14 cellular contexts compared by ENCODE assay signal in genomic region chr17:81064746-81065475, GRCh38. TPM values are rescaled to one million over a fixed set of nuclear protein-coding genes. Genes with fewer than 3 reads are reported as not detected.
DNase-seq lines count a peak whose midpoint lies in the region; ATAC-seq and TF ChIP-seq lines count a peak whose summit lies in the region.
"Had no signal": no experiment of that assay in that cellular context is flagged by ENCODE, and none has a peak within 500 bp of the region (broad histone marks: within the 10 kb centered on the region; RNA-seq: fewer than 3 reads in every experiment).

No MANE protein-coding gene starts in this region.

- intact Hi-C loops in breast epithelium (cut with DNase I; ENCODE audit: low total_unique reads): no loop called here
- intact Hi-C loops in right cardiac atrium (cut with DNase I): no loop called here
- intact Hi-C loops in sigmoid colon (cut with DNase I): no loop called here
- intact Hi-C loops in activated T-helper 2 cell treated with anti-CD3 and anti-CD28 coated beads, Interferon-gamma antibody, Interleukin-2, Interleukin-4, amounts not matched to agents 10 μg/mL and 5 μg/mL and 100 μg/mL, durations not matched to agents 14 hours and 24 hours and 36 hours (cut with micrococcal nuclease): no loop called here

- no peaks in the 10 kb centered on the region for H3K9me3 ChIP-seq in breast epithelium
- no peaks in the 10 kb centered on the region for H3K9me3 ChIP-seq in right cardiac atrium (ENCODE audit: control insufficient read depth, low read length)
- no peaks in the 10 kb centered on the region for H3K9me3 ChIP-seq in sigmoid colon
- H3K9me3 ChIP-seq: neutrophil had no signal

- no peaks in the 10 kb centered on the region for H3K4me1 Mint-ChIP-seq in activated naive CD8-positive, alpha-beta T cell treated with anti-CD3 and anti-CD28 coated beads, Interleukin-2, amount 50 U/mL, for 24 hours
- H3K4me1 Mint-ChIP-seq in activated T-helper 2 cell treated with anti-CD3 and anti-CD28 coated beads, Interferon-gamma antibody, Interleukin-2, Interleukin-4, amounts not matched to agents 10 μg/mL and 5 μg/mL and 100 μg/mL, durations not matched to agents 14 hours and 24 hours and 36 hours (ENCODE audit: low read depth): no peaks in the 10 kb centered on the region

- WGBS in right cardiac atrium: 66% methylated on average over 17 of the region's 17 CpGs
- 80 to 84% methylated on average over 17 of the region's 17 CpGs for WGBS in sigmoid colon, 2 donors

- TF ChIP-seq EP300 in sigmoid colon (IDR thresholded peaks at IDR 0.05): no peak

- ATAC-seq in right cardiac atrium (peak; percentile 5 to 75), HG03378 (IDR thresholded peaks at IDR 0.05; ENCODE audit: unreplicated experiment) (no peak)
- ATAC-seq in activated naive CD8-positive, alpha-beta T cell treated with anti-CD3 and anti-CD28 coated beads, Interleukin-2, amount 50 U/mL, for 24 hours: no peak

- H3K36me3 ChIP-seq in breast epithelium: no peaks in the 10 kb centered on the region
- peaks cover 0 to 51% (median 3%) of the 10 kb centered on the region in 4 donors for H3K36me3 ChIP-seq in sigmoid colon
- H3K36me3 ChIP-seq: neutrophil had no signal

- H3K36me3 Mint-ChIP-seq in activated naive CD8-positive, alpha-beta T cell treated with anti-CD3 and anti-CD28 coated beads, Interleukin-2, amount 50 U/mL, for 24 hours (ENCODE audit: low read depth): no peaks in the 10 kb centered on the region
- no peaks in the 10 kb centered on the region for H3K36me3 Mint-ChIP-seq in activated T-helper 2 cell treated with anti-CD3 and anti-CD28 coated beads, Interferon-gamma antibody, Interleukin-2, Interleukin-4, amounts not matched to agents 10 μg/mL and 5 μg/mL and 100 μg/mL, durations not matched to agents 14 hours and 24 hours and 36 hours (ENCODE audit: low read depth)

- DNase-seq in GM03348 (ENCODE audit: low spot score) (peak; percentile 88), breast epithelium (ENCODE audit: low spot score in 2 of 2) (no peak), right cardiac atrium (peak; percentile 70 to 82 (median 77)), sigmoid colon (no peak), COR-L47 (lab: John Stamatoyannopoulos, UW) (no peak)
- no peak for DNase-seq in activated naive CD8-positive, alpha-beta T cell treated with anti-CD3 and anti-CD28 coated beads, Interleukin-2, amount 50 U/mL, for 24 hours
- no peak for DNase-seq in activated T-helper 2 cell treated with anti-CD3 and anti-CD28 coated beads, Interferon-gamma antibody, Interleukin-2, Interleukin-4, amounts not matched to agents 10 μg/mL and 5 μg/mL and 100 μg/mL, durations not matched to agents 14 hours and 24 hours and 36 hours (ENCODE audit: low spot score)
- DNase-seq: activated T-cell treated with anti-CD3 and anti-CD28 coated beads, Interleukin-2, amount 50 U/mL, for 24 hours; DND-41; NCI-H446 treated with DMSO at 0.1 percent for 48 hours; SW 1271 had no signal

- TF ChIP-seq POLR2A in breast epithelium (IDR thresholded peaks at IDR 0.05) (no peak), sigmoid colon (IDR thresholded peaks at IDR 0.05) (no peak)

- no peak for TF ChIP-seq CTCF in breast epithelium (IDR thresholded peaks at IDR 0.05)
- TF ChIP-seq CTCF in sigmoid colon (IDR thresholded peaks at IDR 0.05): no peak

- H3K27ac ChIP-seq in breast epithelium: peak overlapping the region; percentile 64 to 71
- H3K27ac ChIP-seq in right cardiac atrium (ENCODE audit: low read length): no peak overlapping the region
- H3K27ac ChIP-seq in sigmoid colon: peak overlapping the region; percentile 1 to 56 (median 28)
- H3K27ac ChIP-seq: neutrophil had no signal

- H3K9me3 Mint-ChIP-seq in activated naive CD8-positive, alpha-beta T cell treated with anti-CD3 and anti-CD28 coated beads, Interleukin-2, amount 50 U/mL, for 24 hours: no peaks in the 10 kb centered on the region
- H3K9me3 Mint-ChIP-seq in activated T-helper 2 cell treated with anti-CD3 and anti-CD28 coated beads, Interferon-gamma antibody, Interleukin-2, Interleukin-4, amounts not matched to agents 10 μg/mL and 5 μg/mL and 100 μg/mL, durations not matched to agents 14 hours and 24 hours and 36 hours: no peaks in the 10 kb centered on the region
- H3K9me3 Mint-ChIP-seq: activated T-cell treated with anti-CD3 and anti-CD28 coated beads, Interleukin-2, amount 50 U/mL, for 24 hours; IgD-negative memory B cell had no signal

- H3K27me3 ChIP-seq in breast epithelium: no peaks in the 10 kb centered on the region
- H3K27me3 ChIP-seq in right cardiac atrium (ENCODE audit: control insufficient read depth, insufficient read depth): no peaks in the 10 kb centered on the region
- no peaks in the 10 kb centered on the region for H3K27me3 ChIP-seq in sigmoid colon
- H3K27me3 ChIP-seq: neutrophil had no signal

- no peak overlapping the region for H3K27ac Mint-ChIP-seq in activated naive CD8-positive, alpha-beta T cell treated with anti-CD3 and anti-CD28 coated beads, Interleukin-2, amount 50 U/mL, for 24 hours
- no peak overlapping the region for H3K27ac Mint-ChIP-seq in activated T-helper 2 cell treated with anti-CD3 and anti-CD28 coated beads, Interferon-gamma antibody, Interleukin-2, Interleukin-4, amounts not matched to agents 10 μg/mL and 5 μg/mL and 100 μg/mL, durations not matched to agents 14 hours and 24 hours and 36 hours
- H3K27ac Mint-ChIP-seq: activated T-cell treated with anti-CD3 and anti-CD28 coated beads, Interleukin-2, amount 50 U/mL, for 24 hours; IgD-negative memory B cell had no signal

- peak overlapping the region in 1 of 3 donors; percentile 15 for H3K4me3 ChIP-seq in breast epithelium
- no peak overlapping the region for H3K4me3 ChIP-seq in right cardiac atrium (ENCODE audit: low read length)
- no peak overlapping the region for H3K4me3 ChIP-seq in sigmoid colon

- peaks cover 15 to 26% of the 10 kb centered on the region in 2 donors for H3K4me1 ChIP-seq in breast epithelium
- H3K4me1 ChIP-seq in right cardiac atrium (ENCODE audit: control insufficient read depth, insufficient read depth, low read length): peaks cover 7% of the 10 kb centered on the region
- H3K4me1 ChIP-seq in sigmoid colon: peaks cover 0 to 69% (median 24%) of the 10 kb centered on the region in 4 donors

- H3K27me3 Mint-ChIP-seq in activated naive CD8-positive, alpha-beta T cell treated with anti-CD3 and anti-CD28 coated beads, Interleukin-2, amount 50 U/mL, for 24 hours: no peaks in the 10 kb centered on the region
- H3K27me3 Mint-ChIP-seq in activated T-helper 2 cell treated with anti-CD3 and anti-CD28 coated beads, Interferon-gamma antibody, Interleukin-2, Interleukin-4, amounts not matched to agents 10 μg/mL and 5 μg/mL and 100 μg/mL, durations not matched to agents 14 hours and 24 hours and 36 hours (ENCODE audit: low read depth): no peaks in the 10 kb centered on the region
- H3K27me3 Mint-ChIP-seq: activated T-cell treated with anti-CD3 and anti-CD28 coated beads, Interleukin-2, amount 50 U/mL, for 24 hours had no signal

- H3K4me3 Mint-ChIP-seq in activated naive CD8-positive, alpha-beta T cell treated with anti-CD3 and anti-CD28 coated beads, Interleukin-2, amount 50 U/mL, for 24 hours: no peak overlapping the region
- H3K4me3 Mint-ChIP-seq in activated T-helper 2 cell treated with anti-CD3 and anti-CD28 coated beads, Interferon-gamma antibody, Interleukin-2, Interleukin-4, amounts not matched to agents 10 μg/mL and 5 μg/mL and 100 μg/mL, durations not matched to agents 14 hours and 24 hours and 36 hours (ENCODE audit: low read depth): no peak overlapping the region
- H3K4me3 Mint-ChIP-seq: activated T-cell treated with anti-CD3 and anti-CD28 coated beads, Interleukin-2, amount 50 U/mL, for 24 hours; IgD-negative memory B cell had no signal

RNA-seq across cellular contexts. Expression of gene BAIAP2, which starts 30.0 kb away (rescaled TPM):
- 10 to 100 TPM; 21.0 to 47.0 (median 37.6) TPM for total RNA-seq in breast epithelium
- total RNA-seq in right cardiac atrium: 10 to 100 TPM; 20.5 to 39.5 (median 33.8) TPM
- 31.8 TPM for polyA plus RNA-seq in right cardiac atrium
- 10 to 100 TPM; 32.6 to 52.3 (median 50.9) TPM for total RNA-seq in sigmoid colon
- 10 to 100 TPM in 2 of 3 donors, 1 to 10 TPM in 1; 6.5 to 17.2 (median 14.4) TPM for polyA plus RNA-seq in sigmoid colon
- 5.3 TPM in 2 replicates for total RNA-seq in activated T-helper 2 cell treated with anti-CD3 and anti-CD28 coated beads, Interferon-gamma antibody, Interleukin-2, Interleukin-4, amounts not matched to agents 10 μg/mL and 5 μg/mL and 100 μg/mL, durations not matched to agents 14 hours and 24 hours and 36 hours

Comparison
In these comparisons a context has a peak if more than half of its experiments do, and no peak if none do; other contexts are left out.
1. DNase-seq: peak in GM03348 (single experiment) and right cardiac atrium (3 of 3); none in breast epithelium (0 of 2), sigmoid colon (single experiment), activated naive CD8-positive, alpha-beta T cell treated with anti-CD3 and anti-CD28 coated beads, Interleukin-2, amount 50 U/mL, for 24 hours (single experiment), activated T-helper 2 cell treated with anti-CD3 and anti-CD28 coated beads, Interferon-gamma antibody, Interleukin-2, Interleukin-4, amounts not matched to agents 10 μg/mL and 5 μg/mL and 100 μg/mL, durations not matched to agents 14 hours and 24 hours and 36 hours (single experiment) and COR-L47 (single experiment).
2. ATAC-seq: peak in right cardiac atrium (2 of 2); none in activated naive CD8-positive, alpha-beta T cell treated with anti-CD3 and anti-CD28 coated beads, Interleukin-2, amount 50 U/mL, for 24 hours (single experiment) and HG03378 (single experiment).